In genomic region chr11:68460741-68461283, GRCh38 we compare ENCODE assay signal across 8 cellular contexts. TPM values are rescaled to one million over a fixed set of nuclear protein-coding genes. Genes with fewer than 3 reads are reported as not detected.
DNase-seq lines count a peak whose midpoint lies in the region; ATAC-seq and TF ChIP-seq lines count a peak whose summit lies in the region.

Gene PPP6R3, plus strand, starts transcription at chr11:68460752. Its CDS starts 76,913 bp downstream, at chr11:68537665.

- DNase-seq in HFF-Myc (ENCODE audit: extremely low read depth, low read depth) (no peak), myocyte (ENCODE audit: low read depth) (no peak), NCI-H1930 (lab: John Stamatoyannopoulos, UW) (no peak), SIG-M5 treated with dmso at 0.1 percent for 504 hours (lab: John Stamatoyannopoulos, UW; ENCODE audit: unreplicated experiment) (no peak), ecto neural progenitor cell (ENCODE audit: low spot score) (no peak)

- ATAC-seq in GM18502 (IDR thresholded peaks at IDR 0.05; ENCODE audit: poor library complexity, unreplicated experiment): peak; percentile 31

- peak within 1 kb of the TSS; percentile 89 for H3K4me3 ChIP-seq in HFF-Myc (replicated peaks; ENCODE audit: low read depth, low read length)

- no peak for TF ChIP-seq CTCF in HFF-Myc (IDR thresholded peaks at IDR 0.05; ENCODE audit: low read depth, low read length, missing control alignments)

- in situ Hi-C loops in endometrial microvascular endothelial cells (cut with HindIII; ENCODE audit: inconsistent ontology term, low pct_unique_long_range_greater_than_20kb, low sequenced_read_pairs): no loop called here

TF ChIP-seq in PFSK-1, 5 proteins besides CTCF, POLR2A, EP300 and RAD21:
- peak; percentile 10 for TF ChIP-seq FOXP2 (optimal IDR thresholded peaks at IDR 0.05; ENCODE audit: borderline replicate concordance, extremely low read depth, extremely low read length, insufficient read depth)
- peak; percentile 62; the same call in 1 of the 2 replicates for TF ChIP-seq TAF1 (IDR thresholded peaks at IDR 0.05; ENCODE audit: borderline replicate concordance, insufficient read depth, low read length)
- no peak for TF ChIP-seq POLR2AphosphoS5 (IDR thresholded peaks at IDR 0.05; ENCODE audit: low read depth, low read length)
- 0 out of 2 replicates have a peak, but pooled peaks have one; percentile 9 for TF ChIP-seq SIN3A (IDR thresholded peaks at IDR 0.05; ENCODE audit: borderline replicate concordance, insufficient read depth, low read length)
- TF ChIP-seq REST (IDR thresholded peaks at IDR 0.05; ENCODE audit: insufficient read depth in 1 of 2, low read depth in 2 of 2, low read length in 2 of 2): 0 out of 4 replicates have a peak, but pooled peaks of 1 of the 2 experiments have one; percentile 12

RNA-seq across cellular contexts. Expression of gene PPP6R3, which starts in this region (rescaled TPM):
- polyA plus RNA-seq in PFSK-1 (2012; ENCODE audit: insufficient read length, low read depth): 73.5 TPM
- total RNA-seq in endometrial microvascular endothelial cells (ENCODE audit: inconsistent ontology term) (101 TPM), myocyte (101 and 113 TPM in 2 replicates)
- polyA plus RNA-seq in myocyte (2012): 27.2 TPM
